21 cellular contexts compared by ENCODE assay signal in genomic region chr3:19250959-19251610, GRCh38.
DNase-seq lines count a peak whose midpoint lies in the region; ATAC-seq and TF ChIP-seq lines count a peak whose summit lies in the region.
"Had no signal": no experiment of that assay in that cellular context is flagged by ENCODE, and none has a peak within 500 bp of the region (broad histone marks: within the 10 kb centered on the region; RNA-seq: fewer than 3 reads in every experiment).

No MANE protein-coding gene starts in this region.

- no peaks in the 10 kb centered on the region for H3K4me1 ChIP-seq in HCT116 (ENCODE audit: control insufficient read depth in 1 of 2, insufficient read depth in 2 of 2, low read length in 2 of 2)
- H3K4me1 ChIP-seq in lower lobe of right lung, result no peaks in the 10 kb centered on the region
- H3K4me1 ChIP-seq: heart right ventricle, left ventricle myocardium inferior, thyroid gland had no signal

- no peak overlapping the region for H3K4me2 ChIP-seq in HCT116 (ENCODE audit: low read length)

- H3K79me2 ChIP-seq in HCT116 (ENCODE audit: insufficient read depth, low read length), result no peaks in the 10 kb centered on the region

- ATAC-seq in HCT116 (no peak), WTC11 (peak; percentile 80), lower lobe of right lung (no peak), HG02885 (IDR thresholded peaks at IDR 0.05; ENCODE audit: poor library complexity, unreplicated experiment) (no peak)
- ATAC-seq: heart right ventricle; K562; stimulated activated naive CD8-positive, alpha-beta T cell treated with anti-CD3 and anti-CD28 coated beads, Interleukin-15, Interleukin-2, amounts not matched to agents 100 U/mL and 50 U/mL, for 24 hours had no signal

- no TSS peak for BruUV-seq in HCT116 (replicated peaks; lab: Mats Ljungman, UMichigan)

- peak; percentile 11; the same call in 1 of the 2 replicates for TF ChIP-seq CTCF in C4-2B (conservative IDR thresholded peaks at IDR 0.05)
- TF ChIP-seq CTCF in HCT116 (IDR thresholded peaks at IDR 0.05 in 2 of 3, conservative IDR thresholded peaks at IDR 0.05 in 1 of 3; ENCODE audit: borderline replicate concordance in 1 of 3, insufficient read depth in 1 of 3, low read depth in 2 of 3, low read length in 2 of 3), result no peak
- TF ChIP-seq CTCF in WTC11 (IDR thresholded peaks at IDR 0.05), result no peak
- TF ChIP-seq CTCF in lower lobe of right lung (IDR thresholded peaks at IDR 0.05), result no peak

- no peak overlapping the region for H3K4me3 ChIP-seq in HCT116 (replicated peaks in 1 of 2; ENCODE audit: low read depth in 1 of 2, low read length in 2 of 2)
- no peak overlapping the region for H3K4me3 ChIP-seq in lower lobe of right lung
- H3K4me3 ChIP-seq: heart right ventricle, K562, left ventricle myocardium inferior, thyroid gland had no signal

- H3K9ac ChIP-seq in HCT116 (ENCODE audit: low read length), result no peak overlapping the region

- H4K20me1 ChIP-seq in HCT116 (ENCODE audit: insufficient read depth), result no peaks in the 10 kb centered on the region

- CTCF ChIA-PET in HCT116 (lab: Charles Lee) (no interaction called here), WTC11 (lab: Charles Lee) (interaction anchor here (0.8 to 1.3 kb wide), 6 partner anchors 16 to 890 kb away, joined by 3 to 6 read pairs (median 6); no protein-coding TSS in a partner anchor)

- H3K36me3 ChIP-seq in HCT116 (ENCODE audit: control insufficient read depth in 1 of 2, insufficient read depth in 2 of 2, low read length in 2 of 2), result no peaks in the 10 kb centered on the region
- H3K36me3 ChIP-seq in lower lobe of right lung, result no peaks in the 10 kb centered on the region
- H3K36me3 ChIP-seq: heart right ventricle, left ventricle myocardium inferior, thyroid gland had no signal

- no peaks in the 10 kb centered on the region for H3K27me3 Mint-ChIP-seq in WTC11 (ENCODE audit: low read depth)
- H3K27me3 Mint-ChIP-seq in activated T-helper 1 cell treated with anti-CD3 and anti-CD28 coated beads, Interleukin-12 subunit alpha, Interleukin-12 subunit beta, Interleukin-2, Interleukin-4 antibody, amounts not matched to agents 30 ng/mL and 10 ng/mL and 1 ng/mL, durations not matched to agents 14 hours and 24 hours and 36 hours (ENCODE audit: insufficient read depth), result no peaks in the 10 kb centered on the region
- H3K27me3 Mint-ChIP-seq: activated naive CD4-positive, alpha-beta T cell treated with anti-CD3 and anti-CD28 coated beads, Interleukin-2, amount 10 ng/mL, durations not matched to agents 7 days and 5 days; CD4-positive, alpha-beta T cell; dendritic cell treated with granulocyte-macrophage colony-stimulating factor and Interleukin-4, amounts not matched to agents 40 ng/mL and 50 ng/mL, for 4 days had no signal

- RAD21 ChIA-PET in HCT116 (lab: Charles Lee; ENCODE audit: low non-redundant PET in 1 of 2, low total read pairs in 2 of 2, uncharacterized antibody in 2 of 2, unreplicated experiment in 2 of 2), result no interaction called here

- peaks cover 13% of the 10 kb centered on the region for H3K4me1 Mint-ChIP-seq in WTC11
- peaks cover 7% of the 10 kb centered on the region for H3K4me1 Mint-ChIP-seq in activated T-helper 1 cell treated with anti-CD3 and anti-CD28 coated beads, Interleukin-12 subunit alpha, Interleukin-12 subunit beta, Interleukin-2, Interleukin-4 antibody, amounts not matched to agents 30 ng/mL and 10 ng/mL and 1 ng/mL, durations not matched to agents 14 hours and 24 hours and 36 hours (ENCODE audit: low read depth)

- H3K9me3 ChIP-seq in HCT116 (ENCODE audit: control insufficient read depth in 1 of 2, insufficient read depth in 1 of 2, low read depth in 1 of 2, low read length in 2 of 2) (no peaks in the 10 kb centered on the region; a peak in 2 of 4 replicates), lower lobe of right lung (no peaks in the 10 kb centered on the region)
- H3K9me3 ChIP-seq: thyroid gland had no signal

- H3K9me3 Mint-ChIP-seq in WTC11, result peaks cover 9% of the 10 kb centered on the region
- H3K9me3 Mint-ChIP-seq in activated T-helper 1 cell treated with anti-CD3 and anti-CD28 coated beads, Interleukin-12 subunit alpha, Interleukin-12 subunit beta, Interleukin-2, Interleukin-4 antibody, amounts not matched to agents 30 ng/mL and 10 ng/mL and 1 ng/mL, durations not matched to agents 14 hours and 24 hours and 36 hours, result no peaks in the 10 kb centered on the region
- H3K9me3 Mint-ChIP-seq: activated naive CD4-positive, alpha-beta T cell treated with anti-CD3 and anti-CD28 coated beads, Interleukin-2, amount 10 ng/mL, durations not matched to agents 7 days and 5 days; dendritic cell treated with granulocyte-macrophage colony-stimulating factor and Interleukin-4, amounts not matched to agents 40 ng/mL and 50 ng/mL, for 4 days had no signal

- H3K4me3 Mint-ChIP-seq in WTC11, result no peak overlapping the region
- H3K4me3 Mint-ChIP-seq in activated T-helper 1 cell treated with anti-CD3 and anti-CD28 coated beads, Interleukin-12 subunit alpha, Interleukin-12 subunit beta, Interleukin-2, Interleukin-4 antibody, amounts not matched to agents 30 ng/mL and 10 ng/mL and 1 ng/mL, durations not matched to agents 14 hours and 24 hours and 36 hours, result no peak overlapping the region
- H3K4me3 Mint-ChIP-seq: activated naive CD4-positive, alpha-beta T cell treated with anti-CD3 and anti-CD28 coated beads, Interleukin-2, amount 10 ng/mL, durations not matched to agents 7 days and 5 days; CD4-positive, alpha-beta T cell; dendritic cell treated with granulocyte-macrophage colony-stimulating factor and Interleukin-4, amounts not matched to agents 40 ng/mL and 50 ng/mL, for 4 days; immature natural killer cell had no signal

- H3K27me3 ChIP-seq in HCT116 (ENCODE audit: insufficient read depth, low read length) (no peaks in the 10 kb centered on the region), lower lobe of right lung (ENCODE audit: low read depth) (no peaks in the 10 kb centered on the region)
- H3K27me3 ChIP-seq: heart right ventricle, thyroid gland had no signal

- POLR2A ChIA-PET in HCT116 (lab: Charles Lee) (no interaction called here), WTC11 (lab: Charles Lee) (interaction anchor here (1.1 kb wide), 1 partner anchor 18 kb away, joined by 3 read pairs; no protein-coding TSS in a partner anchor)

- TF ChIP-seq POLR2A in HCT116 (IDR thresholded peaks at IDR 0.05; ENCODE audit: borderline replicate concordance, extremely low read depth, insufficient read depth, insufficient read length), result no peak

- H3K27ac ChIP-seq in C4-2B (no peak overlapping the region), HCT116 (ENCODE audit: low read depth, low read length) (no peak overlapping the region), lower lobe of right lung (no peak overlapping the region)
- H3K27ac ChIP-seq: heart right ventricle, left ventricle myocardium inferior, thyroid gland had no signal

- H3K9me2 ChIP-seq in HCT116 (ENCODE audit: insufficient read depth), result no peaks in the 10 kb centered on the region

- no peak overlapping the region for H2AFZ ChIP-seq in HCT116 (ENCODE audit: low read depth, low read length, poor library complexity, severe bottlenecking)

- intact Hi-C loops in HCT116 (cut with micrococcal nuclease), result no loop called here
- intact Hi-C loops in lower lobe of right lung (cut with DNase I), result no loop called here
- intact Hi-C loops in activated T-helper 1 cell treated with anti-CD3 and anti-CD28 coated beads, Interleukin-12 subunit alpha, Interleukin-12 subunit beta, Interleukin-2, Interleukin-4 antibody, amounts not matched to agents 30 ng/mL and 10 ng/mL and 1 ng/mL, durations not matched to agents 14 hours and 24 hours and 36 hours (cut with micrococcal nuclease), result no loop called here

- no peak overlapping the region for H3K27ac Mint-ChIP-seq in WTC11
- no peak overlapping the region for H3K27ac Mint-ChIP-seq in activated T-helper 1 cell treated with anti-CD3 and anti-CD28 coated beads, Interleukin-12 subunit alpha, Interleukin-12 subunit beta, Interleukin-2, Interleukin-4 antibody, amounts not matched to agents 30 ng/mL and 10 ng/mL and 1 ng/mL, durations not matched to agents 14 hours and 24 hours and 36 hours
- H3K27ac Mint-ChIP-seq: activated naive CD4-positive, alpha-beta T cell treated with anti-CD3 and anti-CD28 coated beads, Interleukin-2, amount 10 ng/mL, durations not matched to agents 7 days and 5 days; CD4-positive, alpha-beta T cell; dendritic cell treated with granulocyte-macrophage colony-stimulating factor and Interleukin-4, amounts not matched to agents 40 ng/mL and 50 ng/mL, for 4 days; immature natural killer cell had no signal

- no peak for DNase-seq in HCT116 (ENCODE audit: low read depth, low spot score)
- peak; percentile 26 for DNase-seq in WTC11 (ENCODE audit: low spot score)
- DNase-seq in medulla oblongata (ENCODE audit: extremely low spot score), result peak; percentile 57
- no peak for DNase-seq in lower lobe of right lung
- no peak for DNase-seq in NCI-H1694 treated with DMSO at 0.1 percent for 48 hours (lab: John Stamatoyannopoulos, UW)
- DNase-seq in activated T-helper 1 cell treated with anti-CD3 and anti-CD28 coated beads, Interleukin-12 subunit alpha, Interleukin-12 subunit beta, Interleukin-2, Interleukin-4 antibody, amounts not matched to agents 30 ng/mL and 10 ng/mL and 1 ng/mL, durations not matched to agents 14 hours and 24 hours and 36 hours (ENCODE audit: low spot score), result no peak
- DNase-seq: activated naive CD4-positive, alpha-beta T cell treated with anti-CD3 and anti-CD28 coated beads, Interleukin-2, amount 10 ng/mL, durations not matched to agents 7 days and 5 days; activated T-cell treated with anti-CD3 and anti-CD28 coated beads, Interleukin-2, amount 50 U/mL, for 48 hours; CD4-positive, alpha-beta T cell; GOT3; heart right ventricle; immature natural killer cell; left ventricle myocardium inferior; NCI-H2029 treated with DMSO at 0.1 percent for 48 hours; stimulated activated CD4-positive, alpha-beta T cell treated with anti-CD3 and anti-CD28 coated beads, Interleukin-4, amount 100 ng/mL, for 24 hours; stimulated activated naive CD8-positive, alpha-beta T cell treated with anti-CD3 and anti-CD28 coated beads, Interleukin-15, Interleukin-2, amounts not matched to agents 100 U/mL and 50 U/mL, for 24 hours; thyroid gland had no signal

- peaks cover 14% of the 10 kb centered on the region for H3K36me3 Mint-ChIP-seq in WTC11
- H3K36me3 Mint-ChIP-seq in activated T-helper 1 cell treated with anti-CD3 and anti-CD28 coated beads, Interleukin-12 subunit alpha, Interleukin-12 subunit beta, Interleukin-2, Interleukin-4 antibody, amounts not matched to agents 30 ng/mL and 10 ng/mL and 1 ng/mL, durations not matched to agents 14 hours and 24 hours and 36 hours (ENCODE audit: low read depth), result no peaks in the 10 kb centered on the region
- H3K36me3 Mint-ChIP-seq: activated naive CD4-positive, alpha-beta T cell treated with anti-CD3 and anti-CD28 coated beads, Interleukin-2, amount 10 ng/mL, durations not matched to agents 7 days and 5 days; immature natural killer cell had no signal

- TF ChIP-seq RAD21 in HCT116 (IDR thresholded peaks at IDR 0.05; ENCODE audit: low read depth), result 0 out of 2 replicates have a peak, but pooled peaks have one; percentile 7

TF ChIP-seq in HCT116, 20 proteins besides CTCF, POLR2A, EP300 and RAD21 (continues in another document):
- TF ChIP-seq EGR1 (IDR thresholded peaks at IDR 0.05; ENCODE audit: low read depth) (no peak), ELF1 (IDR thresholded peaks at IDR 0.05; ENCODE audit: borderline replicate concordance, low read depth) (no peak)

TF ChIP-seq in WTC11, 78 proteins besides CTCF, POLR2A, EP300 and RAD21 (continues in another document):
- TF ChIP-seq JUN (CRISPR knock-in tag; IDR thresholded peaks at IDR 0.05), result no peak

Comparison
In these comparisons a context has a peak if more than half of its experiments do, and no peak if none do; other contexts are left out.
1. DNase-seq: peak in WTC11 (single experiment) and medulla oblongata (single experiment); none in HCT116 (single experiment), lower lobe of right lung (single experiment), NCI-H1694 treated with DMSO at 0.1 percent for 48 hours (single experiment) and activated T-helper 1 cell treated with anti-CD3 and anti-CD28 coated beads, Interleukin-12 subunit alpha, Interleukin-12 subunit beta, Interleukin-2, Interleukin-4 antibody, amounts not matched to agents 30 ng/mL and 10 ng/mL and 1 ng/mL, durations not matched to agents 14 hours and 24 hours and 36 hours (single experiment).